Comparison of ENCODE assay signal across 21 cellular contexts in genomic region chr16:88748364-88748763, GRCh38.
"Had no signal": no experiment of that assay in that cellular context is flagged by ENCODE, and none has a peak within 500 bp of the region (broad histone marks: within the 10 kb centered on the region; RNA-seq: fewer than 3 reads in every experiment).

No MANE protein-coding gene starts in this region.

- H3K27ac ChIP-seq: brain microvascular endothelial cell, colonic mucosa, epithelial cell of prostate, foreskin keratinocyte, lower lobe of right lung, skin epidermis, testis had no signal

- H3K27me3 ChIP-seq: brain microvascular endothelial cell, colonic mucosa, foreskin keratinocyte, stomach, testis had no signal

- H3K9me3 ChIP-seq: colonic mucosa, lower lobe of right lung, stomach, testis had no signal

- H3K27ac Mint-ChIP-seq: activated CD8-positive, alpha-beta T cell treated with anti-CD3 and anti-CD28 coated beads, Interleukin-2, amount 10 ng/mL, durations not matched to agents 7 days and 5 days; activated naive CD8-positive, alpha-beta T cell treated with anti-CD3 and anti-CD28 coated beads, Interleukin-2, amount 50 U/mL, for 24 hours; activated T-cell treated with anti-CD3 and anti-CD28 coated beads, Interleukin-2, amount 50 U/mL, for 24 hours; activated T-helper 2 cell treated with anti-CD3 and anti-CD28 coated beads, Interferon-gamma antibody, Interleukin-2, Interleukin-4, amounts not matched to agents 10 μg/mL and 5 μg/mL and 100 μg/mL, durations not matched to agents 14 hours and 24 hours and 36 hours; endodermal cell; nephron progenitor cell; T-helper 2 cell treated with Interferon-gamma antibody and Interleukin-4, amounts not matched to agents 5 μg/mL and 100 μg/mL, for 36 hours; type B pancreatic cell had no signal

- H3K9me3 Mint-ChIP-seq: activated naive CD8-positive, alpha-beta T cell treated with anti-CD3 and anti-CD28 coated beads, Interleukin-2, amount 50 U/mL, for 24 hours; activated T-cell treated with anti-CD3 and anti-CD28 coated beads, Interleukin-2, amount 50 U/mL, for 24 hours; activated T-helper 2 cell treated with anti-CD3 and anti-CD28 coated beads, Interferon-gamma antibody, Interleukin-2, Interleukin-4, amounts not matched to agents 10 μg/mL and 5 μg/mL and 100 μg/mL, durations not matched to agents 14 hours and 24 hours and 36 hours; endodermal cell; nephron progenitor cell; T-helper 2 cell treated with Interferon-gamma antibody and Interleukin-4, amounts not matched to agents 5 μg/mL and 100 μg/mL, for 36 hours; type B pancreatic cell had no signal

- H3K4me3 Mint-ChIP-seq: activated CD8-positive, alpha-beta T cell treated with anti-CD3 and anti-CD28 coated beads, Interleukin-2, amount 10 ng/mL, durations not matched to agents 7 days and 5 days; activated naive CD8-positive, alpha-beta T cell treated with anti-CD3 and anti-CD28 coated beads, Interleukin-2, amount 50 U/mL, for 24 hours; activated T-cell treated with anti-CD3 and anti-CD28 coated beads, Interleukin-2, amount 50 U/mL, for 24 hours; endodermal cell; nephron progenitor cell; T-helper 2 cell treated with Interferon-gamma antibody and Interleukin-4, amounts not matched to agents 5 μg/mL and 100 μg/mL, for 36 hours; type B pancreatic cell had no signal

- DNase-seq: activated CD4-positive, CD25-positive, alpha-beta regulatory T cell; anterior cingulate cortex; brain microvascular endothelial cell; central memory CD4-positive, alpha-beta T cell; lower lobe of right lung; midbrain; nephron progenitor cell; right cardiac atrium; testis had no signal

- H3K36me3 ChIP-seq: colonic mucosa had no signal

- ATAC-seq: activated naive CD8-positive, alpha-beta T cell treated with anti-CD3 and anti-CD28 coated beads, Interleukin-2, amount 50 U/mL, for 24 hours; right cardiac atrium had no signal

- H3K4me3 ChIP-seq: colonic mucosa, lower lobe of right lung, skin epidermis, stomach, testis had no signal

- H3K4me1 Mint-ChIP-seq: endodermal cell had no signal

- H3K36me3 Mint-ChIP-seq: type B pancreatic cell had no signal

- H3K27me3 Mint-ChIP-seq: activated naive CD8-positive, alpha-beta T cell treated with anti-CD3 and anti-CD28 coated beads, Interleukin-2, amount 50 U/mL, for 24 hours; activated T-cell treated with anti-CD3 and anti-CD28 coated beads, Interleukin-2, amount 50 U/mL, for 24 hours; type B pancreatic cell had no signal
